15 cellular contexts compared by ENCODE assay signal in genomic region chr7:117085769-117086463, GRCh38.
DNase-seq lines count a peak whose midpoint lies in the region; ATAC-seq and TF ChIP-seq lines count a peak whose summit lies in the region.
"Had no signal": no experiment of that assay in that cellular context is flagged by ENCODE, and none has a peak within 500 bp of the region (broad histone marks: within the 10 kb centered on the region; RNA-seq: fewer than 3 reads in every experiment).

No MANE protein-coding gene starts in this region.

- TF ChIP-seq POLR2A in erythroblast (IDR thresholded peaks at IDR 0.05; ENCODE audit: low read length) = no peak

- H3K4me3 ChIP-seq in fibroblast of pulmonary artery (replicated peaks; ENCODE audit: low read depth, low read length) = no peak overlapping the region
- H3K4me3 ChIP-seq: esophagus squamous epithelium had no signal

- DNase-seq in ACHN (peak; percentile 13), RPMI7951 (ENCODE audit: low read depth) (peak; percentile 56), fibroblast of pulmonary artery (ENCODE audit: low read depth) (peak; percentile 36), GDM1 (lab: John Stamatoyannopoulos, UW) (no peak), erythroblast (lab: John Stamatoyannopoulos, UW) (no peak), NCI-H774 (lab: John Stamatoyannopoulos, UW) (no peak)
- DNase-seq in activated effector memory CD4-positive, alpha-beta T cell treated with Interleukin-2 at 50 U/mL for 16 hours = no peak
- DNase-seq: activated CD4-positive, alpha-beta memory T cell treated with anti-CD3 and anti-CD28 coated beads, Interleukin-2, amount 10 ng/mL, durations not matched to agents 7 days and 5 days; activated gamma-delta T cell treated with Interleukin-2 at 50 U/mL for 16 hours; BE2C; esophagus squamous epithelium; NCI-H446; retina; stimulated activated CD4-positive, alpha-beta T cell treated with anti-CD3 and anti-CD28 coated beads, Interleukin-4, amount 100 ng/mL, for 4 hours had no signal

- TF ChIP-seq CTCF in fibroblast of pulmonary artery (IDR thresholded peaks at IDR 0.05; ENCODE audit: low read length, missing control alignments) = no peak

- ATAC-seq in GM19351 (IDR thresholded peaks at IDR 0.05; ENCODE audit: unreplicated experiment) = peak; percentile 40

- in situ Hi-C loops in ACHN (cut with HindIII; ENCODE audit: low pct_ligation_motif_present, low pct_unique_long_range_greater_than_20kb, low sequenced_read_pairs) = no loop called here

Comparison
In these comparisons a context has a peak if more than half of its experiments do, and no peak if none do; other contexts are left out.
1. DNase-seq: peak in ACHN (single experiment), RPMI7951 (single experiment) and fibroblast of pulmonary artery (single experiment); none in GDM1 (single experiment), erythroblast (0 of 2), activated effector memory CD4-positive, alpha-beta T cell treated with Interleukin-2 at 50 U/mL for 16 hours (single experiment) and NCI-H774 (single experiment).